1 cellular context compared by ENCODE assay signal in genomic region chr5:97363577-97363976, GRCh38.
TF ChIP-seq lines count a peak whose summit lies in the region.

No MANE protein-coding gene starts in this region.

TF ChIP-seq in GM12878, 131 proteins besides CTCF, POLR2A, EP300 and RAD21 (continued from another document):
- TF ChIP-seq PKNOX1 (IDR thresholded peaks at IDR 0.05) = no peak
- no peak for TF ChIP-seq SREBF2 (IDR thresholded peaks at IDR 0.05; ENCODE audit: low read length)
- no peak for TF ChIP-seq ZNF274 (IDR thresholded peaks at IDR 0.05; ENCODE audit: insufficient read depth, insufficient read length)
- no peak for TF ChIP-seq ETV6 (conservative IDR thresholded peaks at IDR 0.05 in 1 of 2, IDR thresholded peaks at IDR 0.05 in 1 of 2; ENCODE audit: borderline replicate concordance in 1 of 2, low read depth in 1 of 2)
- no peak for TF ChIP-seq TCF3 (IDR thresholded peaks at IDR 0.05; ENCODE audit: borderline replicate concordance, insufficient read depth, low read depth, low read length)
